In the genomic region with DNA sequence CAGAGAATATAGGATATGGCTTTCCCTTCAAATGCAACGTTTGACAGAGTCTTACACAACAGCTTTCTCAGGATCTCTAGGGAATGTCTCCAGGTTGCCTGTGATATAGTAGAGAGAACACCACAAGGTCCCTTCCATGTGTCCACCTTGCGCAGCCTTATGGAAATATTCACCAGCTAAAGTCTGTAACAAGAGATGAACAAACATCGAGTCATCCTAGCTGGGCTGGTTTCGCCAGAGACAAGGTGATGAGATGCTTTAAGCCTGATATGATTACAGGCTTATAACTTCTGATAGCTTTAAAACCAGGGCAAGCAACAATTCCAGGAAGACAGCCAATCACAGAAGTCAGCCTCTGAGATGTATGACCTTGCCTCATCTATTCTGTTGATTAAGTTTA, we compare ENCODE assay signal across 18 cellular contexts.
"Had no signal": no experiment of that assay in that cellular context is flagged by ENCODE, and none has a peak within 500 bp of the region (broad histone marks: within the 10 kb centered on the region; RNA-seq: fewer than 3 reads in every experiment).

No MANE protein-coding gene starts in this region.

- ATAC-seq: activated naive CD4-positive, alpha-beta T cell treated with anti-CD3 and anti-CD28 coated beads, Interleukin-2, amount 50 U/mL, for 72 hours; gastrocnemius medialis; heart right ventricle; stimulated activated naive CD8-positive, alpha-beta T cell treated with anti-CD3 and anti-CD28 coated beads, Interleukin-15, Interleukin-2, amounts not matched to agents 100 U/mL and 50 U/mL, for 24 hours had no signal

- H3K27ac Mint-ChIP-seq: activated naive CD4-positive, alpha-beta T cell treated with anti-CD3 and anti-CD28 coated beads, Interleukin-2, amount 50 U/mL, for 72 hours; mesothelial cell of epicardium had no signal

- H3K27ac ChIP-seq: gastrocnemius medialis, heart right ventricle, ovary, sigmoid colon, suprapubic skin had no signal

- H3K4me1 ChIP-seq: gastrocnemius medialis, sigmoid colon, suprapubic skin had no signal

- H3K36me3 ChIP-seq: gastrocnemius medialis, ovary, sigmoid colon, suprapubic skin had no signal

- H3K4me3 ChIP-seq: gastrocnemius medialis, heart right ventricle, ovary, sigmoid colon, suprapubic skin had no signal

- H3K4me1 Mint-ChIP-seq: mesothelial cell of epicardium, neural crest cell had no signal

- H3K4me3 Mint-ChIP-seq: mesothelial cell of epicardium, neural crest cell had no signal

- H3K9me3 ChIP-seq: gastrocnemius medialis, ovary, sigmoid colon, suprapubic skin had no signal

- DNase-seq: activated CD4-positive, alpha-beta T cell treated with anti-CD3 and anti-CD28 coated beads, Interleukin-2, amount 50 U/mL, for 1 hour; activated T-cell treated with anti-CD3 and anti-CD28 coated beads, Interleukin-2, amount 50 U/mL, for 1 hour; amygdala; gastrocnemius medialis; heart right ventricle; kidney; ovary; sigmoid colon; stimulated activated CD4-positive, alpha-beta T cell treated with anti-CD3 and anti-CD28 coated beads, Interleukin-12 subunit alpha, Interleukin-12 subunit beta, amount 100 ng/mL, for 4 hours; stimulated activated CD8-positive, alpha-beta memory T cell treated with anti-CD3 and anti-CD28 coated beads, Interleukin-4, amount 100 ng/mL, for 48 hours; stimulated activated naive CD8-positive, alpha-beta T cell treated with anti-CD3 and anti-CD28 coated beads, Interleukin-15, Interleukin-2, amounts not matched to agents 100 U/mL and 50 U/mL, for 24 hours; T-helper 2 cell had no signal

- H3K27me3 ChIP-seq: gastrocnemius medialis, heart right ventricle, ovary, sigmoid colon, suprapubic skin had no signal

- FAIRE-seq: colon, kidney, TTC549 had no signal

- H3K9me3 Mint-ChIP-seq: activated naive CD4-positive, alpha-beta T cell treated with anti-CD3 and anti-CD28 coated beads, Interleukin-2, amount 50 U/mL, for 72 hours; neural crest cell had no signal
